Comparison of ENCODE assay signal across 8 cellular contexts in genomic region chr10:27242473-27242950, GRCh38. TPM values are rescaled to one million over a fixed set of nuclear protein-coding genes. Genes with fewer than 3 reads are reported as not detected.
DNase-seq lines count a peak whose midpoint lies in the region; ATAC-seq, FAIRE-seq and TF ChIP-seq lines count a peak whose summit lies in the region.

No MANE protein-coding gene starts in this region.

- TF ChIP-seq POLR2A in HepG2 (IDR thresholded peaks at IDR 0.05; ENCODE audit: insufficient read depth in 1 of 2, low read depth in 2 of 2, low read length in 2 of 2), result no peak

- peak overlapping the region; percentile 91 for H3K9ac ChIP-seq in adipocyte (ENCODE audit: low read length)
- peak overlapping the region; percentile 83 for H3K9ac ChIP-seq in HepG2 (ENCODE audit: insufficient read depth, low read depth, low read length)

- peaks cover 16% of the 10 kb centered on the region for H3K79me2 ChIP-seq in HepG2 (ENCODE audit: insufficient read depth, low read length)

- in situ Hi-C loops in HepG2 (cut with HindIII; ENCODE audit: extremely low pct_ligation_motif_present, low pct_unique_long_range_greater_than_20kb) (no loop called here), GM13977 (cut with MboI; ENCODE audit: low pct_unique_long_range_greater_than_20kb, low sequenced_read_pairs, unreplicated experiment) (no loop called here)

- peaks cover 4% of the 10 kb centered on the region for H3K36me3 ChIP-seq in adipocyte (ENCODE audit: control insufficient read depth, insufficient read depth, low read length, severe bottlenecking)
- H3K36me3 ChIP-seq in HepG2 (replicated peaks in 1 of 2; ENCODE audit: control insufficient read depth in 1 of 2, insufficient read depth in 2 of 2, low read length in 2 of 2), result no peaks in the 10 kb centered on the region
- no peaks in the 10 kb centered on the region for H3K36me3 ChIP-seq in tibial artery

- no peak for DNase-seq in activated T-cell treated with anti-CD3 and anti-CD28 coated beads, Interleukin-2, amount 50 U/mL, for 24 hours
- DNase-seq in activated T-cell treated with anti-CD3 and anti-CD28 coated beads, Interleukin-2, amount 50 U/mL, for 48 hours, result no peak
- DNase-seq in adipocyte (ENCODE audit: low read depth) (no peak), HepG2 (ENCODE audit: low spot score) (no peak), tibial artery (no peak), GM13977 (ENCODE audit: low spot score) (no peak), GOT3 (lab: John Stamatoyannopoulos, UW) (no peak), DMS 273 treated with DMSO at 0.1 percent for 48 hours (lab: John Stamatoyannopoulos, UW) (no peak)

- H3K27me3 Mint-ChIP-seq in activated T-cell treated with anti-CD3 and anti-CD28 coated beads, Interleukin-2, amount 50 U/mL, for 24 hours, result no peaks in the 10 kb centered on the region

- H3K4me3 ChIP-seq in adipocyte (ENCODE audit: low read length) (peak overlapping the region; percentile 91), HepG2 (replicated peaks in 1 of 3; ENCODE audit: insufficient read depth in 1 of 3, low read depth in 2 of 3, low read length in 3 of 3) (peak overlapping the region; percentile 86 to 95 (median 92)), tibial artery (peak overlapping the region; percentile 80)

- H3K27me3 ChIP-seq in adipocyte (replicated peaks; ENCODE audit: control insufficient read depth, insufficient read depth, low read length) (no peaks in the 10 kb centered on the region), HepG2 (ENCODE audit: control insufficient read depth in 1 of 2, insufficient read depth in 2 of 2, low read length in 2 of 2) (no peaks in the 10 kb centered on the region), tibial artery (no peaks in the 10 kb centered on the region)

- ATAC-seq in HepG2, result no peak

- peaks cover 17% of the 10 kb centered on the region for H3K4me1 ChIP-seq in adipocyte (ENCODE audit: control insufficient read depth, insufficient read depth, low read length)
- peaks cover 36% of the 10 kb centered on the region for H3K4me1 ChIP-seq in HepG2 (ENCODE audit: insufficient read depth, low read length)
- peaks cover 5 to 23% (median 18%) of the 10 kb centered on the region in 4 donors for H3K4me1 ChIP-seq in tibial artery

- no peak for FAIRE-seq in HepG2 (lab: Jason Lieb, UNC)

- TF ChIP-seq EP300 in HepG2 (IDR thresholded peaks at IDR 0.05; ENCODE audit: low read depth in 2 of 2, low read length in 2 of 2) (no peak), HepG2 (CRISPR knock-in tag; IDR thresholded peaks at IDR 0.05; ENCODE audit: borderline replicate concordance) (no peak)

- H3K4me1 Mint-ChIP-seq in activated T-cell treated with anti-CD3 and anti-CD28 coated beads, Interleukin-2, amount 50 U/mL, for 24 hours (ENCODE audit: low read depth), result peaks cover 29% of the 10 kb centered on the region

- no peak for TF ChIP-seq RAD21 in HepG2 (CRISPR knock-in tag; IDR thresholded peaks at IDR 0.05)

- peak overlapping the region; percentile 91 for H3K4me3 Mint-ChIP-seq in activated T-cell treated with anti-CD3 and anti-CD28 coated beads, Interleukin-2, amount 50 U/mL, for 24 hours

- no peaks in the 10 kb centered on the region for H3K9me3 Mint-ChIP-seq in activated T-cell treated with anti-CD3 and anti-CD28 coated beads, Interleukin-2, amount 50 U/mL, for 24 hours

- CTCF ChIA-PET in HepG2 (lab: Yijun Ruan, JAX; ENCODE audit: low intra/inter-chr PET ratio, low total read pairs), result no interaction called here

- POLR2A ChIA-PET in HepG2 (lab: Yijun Ruan, JAX), result interaction anchor here (0.7 to 1.8 kb wide), 9 partner anchors 16 to 114 kb away, joined by 3 to 7 read pairs (median 3); partner anchors contain the start of genes MASTL and YME1L1

- WGBS in HepG2 (ENCODE audit: low lambda C conversion rate), result under 1% methylated on average over 6 of the region's 6 CpGs

- TF ChIP-seq CTCF in HepG2 (CRISPR knock-in tag; IDR thresholded peaks at IDR 0.05) (no peak), tibial artery (IDR thresholded peaks at IDR 0.05) (no peak), GM13977 (IDR thresholded peaks at IDR 0.05; ENCODE audit: extremely low read depth, insufficient read depth, missing control alignments) (no peak)

- peak overlapping the region; percentile 97 for H3K27ac ChIP-seq in HepG2 (ENCODE audit: extremely low read length, insufficient read depth, low read length)
- peak overlapping the region; percentile 96 to 98 for H3K27ac ChIP-seq in tibial artery

- peak overlapping the region; percentile 70 for H2AFZ ChIP-seq in HepG2 (ENCODE audit: low read length)

- H3K4me2 ChIP-seq in HepG2 (ENCODE audit: low read depth, low read length), result peak overlapping the region; percentile 87

- no peaks in the 10 kb centered on the region for H4K20me1 ChIP-seq in HepG2 (ENCODE audit: insufficient read depth, low read length)

- H3K9me3 ChIP-seq in adipocyte (ENCODE audit: control insufficient read depth, low read length) (no peaks in the 10 kb centered on the region), HepG2 (ENCODE audit: low read length) (no peaks in the 10 kb centered on the region), tibial artery (no peaks in the 10 kb centered on the region)

- peak overlapping the region; percentile 99 for H3K27ac Mint-ChIP-seq in activated T-cell treated with anti-CD3 and anti-CD28 coated beads, Interleukin-2, amount 50 U/mL, for 24 hours

- H3K36me3 Mint-ChIP-seq in activated T-cell treated with anti-CD3 and anti-CD28 coated beads, Interleukin-2, amount 50 U/mL, for 24 hours (ENCODE audit: low read depth), result peaks cover 38% of the 10 kb centered on the region

- intact Hi-C loops in HepG2 (cut with micrococcal nuclease; ENCODE audit: unreplicated experiment) (loop anchor here (2.0 to 10.0 kb wide), 2 partner anchors 88 to 262 kb away; partner anchors contain the start of genes MASTL, RAB18 and YME1L1), tibial artery (cut with DNase I; ENCODE audit: low total_unique reads) (loop anchor here (5.0 kb wide), 2 partner anchors 85 to 375 kb away; partner anchors contain the start of gene MASTL)

- BruUV-seq in HepG2 (replicated peaks; lab: Mats Ljungman, UMichigan), result TSS peak; percentile 88

TF ChIP-seq in HepG2, 621 proteins besides CTCF, POLR2A, EP300 and RAD21 (continues in another document):
- TF ChIP-seq XRCC5 (optimal IDR thresholded peaks at IDR 0.05; ENCODE audit: low read length) (no peak), TEAD2 (CRISPR knock-in tag; IDR thresholded peaks at IDR 0.05) (no peak), ZNF563 (CRISPR knock-in tag; IDR thresholded peaks at IDR 0.05) (no peak), ZNF362 (CRISPR knock-in tag; IDR thresholded peaks at IDR 0.05; ENCODE audit: borderline replicate concordance) (no peak), KDM5B (CRISPR knock-in tag; IDR thresholded peaks at IDR 0.05; ENCODE audit: borderline replicate concordance) (no peak), ZNF20 (CRISPR knock-in tag; IDR thresholded peaks at IDR 0.05) (0 out of 2 replicates have a peak, but pooled peaks have one; percentile 51), MIXL1 (CRISPR knock-in tag; IDR thresholded peaks at IDR 0.05) (no peak), HINFP (CRISPR knock-in tag; IDR thresholded peaks at IDR 0.05; ENCODE audit: low read depth) (no peak), HOXA9 (CRISPR knock-in tag; IDR thresholded peaks at IDR 0.05; ENCODE audit: borderline replicate concordance) (no peak), ASH2L (IDR thresholded peaks at IDR 0.05; ENCODE audit: insufficient read length, low read depth, low read length) (peak; percentile 14)

RNA-seq across cellular contexts. Expression of gene ACBD5, which starts 1.9 kb away (rescaled TPM):
- 14.8 and 21.4 TPM in 2 replicates for total RNA-seq in HepG2 (2016; rRNA removed; fragmentation: Illumina TruSeq; extraction: Trizol)
- total RNA-seq in HepG2 (2016; cell fraction: cytosol; rRNA removed; fragmentation: Illumina TruSeq; extraction: Trizol; ENCODE audit: low read depth), result 1.5 and 1.9 TPM in 2 replicates
- total RNA-seq in HepG2 (2016; cell fraction: insoluble cytoplasmic fraction; rRNA removed; fragmentation: Illumina TruSeq; extraction: Trizol), result 14.2 and 19.3 TPM in 2 replicates
- 6.0 and 6.5 TPM in 2 replicates for total RNA-seq in HepG2 (2016; cell fraction: membrane; rRNA removed; fragmentation: Illumina TruSeq; extraction: Trizol)
- total RNA-seq in HepG2 (2016; cell fraction: nucleus; rRNA removed; fragmentation: Illumina TruSeq; extraction: Trizol), result 9.3 and 12.6 TPM in 2 replicates
- polyA plus RNA-seq in HepG2 (2011; rRNA removed), result 9.1 and 10.3 TPM in 2 replicates
- polyA plus RNA-seq in HepG2 (2011; cell fraction: cytosol; rRNA removed), result 5.0 and 7.1 TPM in 2 replicates
- 4.6 and 5.0 TPM in 2 replicates for polyA plus RNA-seq in HepG2 (2011; cell fraction: nucleus; rRNA removed)
- 12.0 and 15.3 TPM in 2 replicates for polyA plus RNA-seq in HepG2 (2012)
- 0.67 and 0.87 TPM in 2 replicates for polyA plus RNA-seq in HepG2 (2016; cell fraction: cytosol; fragmentation: Illumina TruSeq; extraction: Trizol; ENCODE audit: low read depth)
- polyA plus RNA-seq in HepG2 (2016; cell fraction: insoluble cytoplasmic fraction; fragmentation: Illumina TruSeq; extraction: Trizol; ENCODE audit: low read depth), result 12.6 and 14.1 TPM in 2 replicates
- polyA plus RNA-seq in HepG2 (2016; cell fraction: membrane; fragmentation: Illumina TruSeq; extraction: Trizol; ENCODE audit: low read depth), result 2.3 and 2.7 TPM in 2 replicates
- polyA plus RNA-seq in HepG2 (2016; cell fraction: nucleus; fragmentation: Illumina TruSeq; extraction: Trizol; ENCODE audit: insufficient read depth, low read depth), result 11.3 and 11.8 TPM in 2 replicates
- 4.6 and 10.7 TPM in 2 replicates for polyA minus RNA-seq in HepG2 (2011; rRNA and poly(A)+ RNA removed; ENCODE audit: low replicate concordance)
- 8.6 and 10.7 TPM in 2 replicates for polyA minus RNA-seq in HepG2 (2011; cell fraction: cytosol; rRNA and poly(A)+ RNA removed)
- polyA minus RNA-seq in HepG2 (2011; cell fraction: nucleus; rRNA and poly(A)+ RNA removed), result 13.4 and 13.8 TPM in 2 replicates
